In the genomic region with DNA sequence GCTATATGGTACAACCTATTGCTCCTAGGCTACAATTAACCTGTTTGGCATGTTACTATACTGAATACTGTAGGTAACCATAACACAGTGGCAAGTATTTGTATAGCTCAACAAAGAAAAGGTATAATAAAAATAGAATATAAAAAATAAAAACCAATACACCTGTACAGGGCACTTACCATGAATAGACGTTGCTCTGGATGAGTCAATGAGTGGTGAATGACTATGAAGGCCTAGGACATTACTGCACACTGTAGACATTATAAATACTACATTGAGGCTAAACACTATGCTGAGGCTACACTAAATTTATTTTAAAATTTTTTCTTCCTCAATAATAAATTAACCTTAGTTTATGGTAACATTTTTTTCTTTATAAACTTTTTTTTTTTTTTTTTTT, we compare ENCODE assay signal across 21 cellular contexts.
"Had no signal": no experiment of that assay in that cellular context is flagged by ENCODE, and none has a peak within 500 bp of the region (broad histone marks: within the 10 kb centered on the region; RNA-seq: fewer than 3 reads in every experiment).

No MANE protein-coding gene starts in this region.

- H3K27ac Mint-ChIP-seq: stimulated activated naive CD8-positive, alpha-beta T cell treated with anti-CD3 and anti-CD28 coated beads, Interleukin-15, amount 100 ng/mL, for 72 hours had no signal

- H3K9me3 ChIP-seq: gastrocnemius medialis, heart right ventricle, spleen, thoracic aorta, transverse colon had no signal

- H3K4me3 ChIP-seq: coronary artery, dorsolateral prefrontal cortex, gastrocnemius medialis, heart right ventricle, spleen, thoracic aorta, transverse colon had no signal

- H3K27me3 ChIP-seq: dorsolateral prefrontal cortex, gastrocnemius medialis, heart right ventricle, spleen, transverse colon had no signal

- H3K27me3 Mint-ChIP-seq: naive thymus-derived CD8-positive, alpha-beta T cell; stimulated activated naive B cell treated with anti-CD40 and anti-IgM and Interleukin-4, amounts not matched to agents 10 μg/mL and 1 μg/mL and 100 μg/mL, for 72 hours; stimulated activated naive CD8-positive, alpha-beta T cell treated with anti-CD3 and anti-CD28 coated beads, Interleukin-15, amount 100 ng/mL, for 72 hours had no signal

- H3K9me3 Mint-ChIP-seq: naive thymus-derived CD8-positive, alpha-beta T cell; stimulated activated naive CD8-positive, alpha-beta T cell treated with anti-CD3 and anti-CD28 coated beads, Interleukin-15, amount 100 ng/mL, for 72 hours had no signal

- DNase-seq: dorsolateral prefrontal cortex; effector CD8-positive, alpha-beta T cell; gastrocnemius medialis; heart right ventricle; hypothalamus; kidney glomerular epithelial cell; mammary epithelial cell; naive thymus-derived CD8-positive, alpha-beta T cell; posterior cingulate gyrus; spleen; stimulated activated CD4-positive, alpha-beta T cell treated with anti-CD3 and anti-CD28 coated beads, Interleukin-15, amount 100 ng/mL, for 24 hours; stimulated activated CD4-positive, alpha-beta T cell treated with anti-CD3 and anti-CD28 coated beads, Interleukin-1b, Interleukin-23, amount 100 ng/mL, for 48 hours; stimulated activated CD4-positive, alpha-beta T cell treated with anti-CD3 and anti-CD28 coated beads, Interleukin-4, amount 100 ng/mL, for 24 hours; stimulated activated naive B cell treated with anti-CD40 and anti-IgM and Interleukin-4, amounts not matched to agents 10 μg/mL and 1 μg/mL and 100 μg/mL, for 72 hours; stimulated activated naive CD8-positive, alpha-beta T cell treated with anti-CD3 and anti-CD28 coated beads, Interleukin-15, amount 100 ng/mL, for 72 hours; transverse colon had no signal

- H3K36me3 ChIP-seq: gastrocnemius medialis, heart right ventricle, thoracic aorta, transverse colon had no signal

- H3K27ac ChIP-seq: coronary artery, dorsolateral prefrontal cortex, gastrocnemius medialis, heart right ventricle, thoracic aorta, transverse colon had no signal

- H3K4me3 Mint-ChIP-seq: stimulated activated naive B cell treated with anti-CD40 and anti-IgM and Interleukin-4, amounts not matched to agents 10 μg/mL and 1 μg/mL and 100 μg/mL, for 72 hours; stimulated activated naive CD8-positive, alpha-beta T cell treated with anti-CD3 and anti-CD28 coated beads, Interleukin-15, amount 100 ng/mL, for 72 hours had no signal

- ATAC-seq: esophagus mucosa; gastrocnemius medialis; heart right ventricle; left lobe of liver; naive thymus-derived CD8-positive, alpha-beta T cell; sciatic nerve; stimulated activated naive CD8-positive, alpha-beta T cell treated with anti-CD3 and anti-CD28 coated beads, Interleukin-15, amount 100 ng/mL, for 72 hours had no signal
